8 cellular contexts compared by ENCODE assay signal in the genomic region with DNA sequence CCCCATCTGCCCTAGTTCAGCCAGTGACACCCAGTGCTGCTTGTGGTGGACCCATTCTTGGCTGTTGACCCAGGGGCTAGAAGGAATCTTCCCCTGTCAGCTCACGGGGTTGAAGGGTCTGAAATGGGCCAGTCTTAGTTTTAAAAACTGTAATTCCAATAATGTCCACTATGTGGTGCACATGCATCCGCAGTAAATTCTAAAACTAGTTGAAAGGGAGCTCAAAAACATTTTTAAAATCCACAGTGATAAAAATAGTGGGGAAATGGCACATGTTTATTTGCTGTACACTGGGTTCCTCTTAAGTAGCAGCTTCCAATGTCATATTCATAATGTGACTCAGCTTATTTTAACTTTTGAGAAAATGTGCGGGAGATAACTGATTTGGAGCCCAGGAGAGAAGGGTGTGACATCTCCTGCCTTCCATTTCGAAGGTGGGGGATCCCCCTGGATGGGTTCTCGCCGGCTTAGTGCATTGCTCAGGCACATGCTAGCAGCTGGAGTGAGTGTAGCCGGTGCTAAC. TPM values are rescaled to one million over a fixed set of nuclear protein-coding genes. Genes with fewer than 3 reads are reported as not detected.
A peak's percentile ranks its signal among the peaks of the same experiment; 100 is the strongest.
DNase-seq lines count a peak whose midpoint lies in the region; ATAC-seq and TF ChIP-seq lines count a peak whose summit lies in the region.

No MANE protein-coding gene starts in this region.

- peak; percentile 58 for DNase-seq in DMS53 (lab: John Stamatoyannopoulos, UW)
- DNase-seq in HAP-1 (ENCODE audit: low spot score in 2 of 2): peak; percentile 35 to 56
- peak; percentile 62 for DNase-seq in cerebellum (ENCODE audit: low spot score)
- DNase-seq in left colon: no peak
- DNase-seq in superior temporal gyrus (ENCODE audit: extremely low spot score): peak; percentile 83

- no peaks in the 10 kb centered on the region for H4K20me1 ChIP-seq in OCI-LY3 (ENCODE audit: insufficient read depth, low read length)

- H3K27me3 ChIP-seq in HAP-1 (ENCODE audit: low read depth) (no peaks in the 10 kb centered on the region), OCI-LY3 (ENCODE audit: low read depth, low read length) (no peaks in the 10 kb centered on the region)

- H3K4me1 ChIP-seq in HAP-1 (no peaks in the 10 kb centered on the region), OCI-LY3 (ENCODE audit: low read length) (peaks cover 7% of the 10 kb centered on the region; the same call in 1 of the 2 replicates)

- no peaks in the 10 kb centered on the region for H3K79me2 ChIP-seq in OCI-LY3 (ENCODE audit: low read length)

- H3K4me3 ChIP-seq in HAP-1: no peak overlapping the region
- H3K4me3 ChIP-seq in OCI-LY3 (ENCODE audit: low read length): peak overlapping the region; percentile 56

- peak overlapping the region; percentile 69 for H3K4me2 ChIP-seq in OCI-LY3 (ENCODE audit: low read length)

- peak overlapping the region; percentile 11; the same call in 1 of the 2 replicates for H3K9ac ChIP-seq in OCI-LY3 (ENCODE audit: low read length)

- no peaks in the 10 kb centered on the region for H3K9me3 ChIP-seq in HAP-1
- no peaks in the 10 kb centered on the region for H3K9me3 ChIP-seq in OCI-LY3 (ENCODE audit: insufficient read depth, low read length)

- peak; percentile 84 for TF ChIP-seq CTCF in OCI-LY3 (IDR thresholded peaks at IDR 0.05; ENCODE audit: low read depth, low read length)

- H3K36me3 ChIP-seq in HAP-1 (replicated peaks): peaks cover 2% of the 10 kb centered on the region
- no peaks in the 10 kb centered on the region for H3K36me3 ChIP-seq in OCI-LY3 (replicated peaks; ENCODE audit: low read depth, low read length)

- in situ Hi-C loops in HAP-1 (cut with MboI; ENCODE audit: low sequenced_read_pairs): no loop called here

- peak overlapping the region; percentile 50; the same call in 1 of the 2 replicates for H2AFZ ChIP-seq in OCI-LY3 (ENCODE audit: low read depth, low read length)

- peak; percentile 58 for ATAC-seq in left colon
- ATAC-seq in HG02763 (IDR thresholded peaks at IDR 0.05; ENCODE audit: unreplicated experiment): no peak
- ATAC-seq in HG02884 (IDR thresholded peaks at IDR 0.05; ENCODE audit: unreplicated experiment): no peak

- H3K27ac ChIP-seq in OCI-LY3 (ENCODE audit: low read length): no peak overlapping the region

- intact Hi-C loops in left colon (cut with DNase I, micrococcal nuclease): loop anchor here in 1 of 2 donors (2.0 kb wide), 1 partner anchor 65 kb away; no protein-coding TSS in a partner anchor

RNA-seq across cellular contexts. Expression of a gene that starts 32.8 kb away (rescaled TPM):
- total RNA-seq in cerebellum: 17.2 TPM
- 1 to 10 TPM; 2.3 TPM for total RNA-seq in left colon

RNA-seq across cellular contexts. Expression of a gene that starts 59.1 kb away (rescaled TPM):
- total RNA-seq in cerebellum (10.7 TPM), left colon (10 to 100 TPM in 1 of 2 donors, 1 to 10 TPM in 1; 9.7 to 10.2 TPM)

Comparison
In these comparisons a context has a peak if more than half of its experiments do, and no peak if none do; other contexts are left out.
1. DNase-seq: peak in DMS53 (single experiment), HAP-1 (2 of 2), cerebellum (single experiment) and superior temporal gyrus (single experiment); none in left colon (0 of 2).